8 cellular contexts compared by ENCODE assay signal in genomic region chr11:12167098-12167999, GRCh38. TPM values are rescaled to one million over a fixed set of nuclear protein-coding genes. Genes with fewer than 3 reads are reported as not detected.
DNase-seq lines count a peak whose midpoint lies in the region; ATAC-seq, FAIRE-seq and TF ChIP-seq lines count a peak whose summit lies in the region.

No MANE protein-coding gene starts in this region.

- TF ChIP-seq CTCF in BJ (IDR thresholded peaks at IDR 0.05; ENCODE audit: insufficient read depth, low read depth, low read length), result no peak

- H3K27ac Mint-ChIP-seq in activated T-cell treated with anti-CD3 and anti-CD28 coated beads, Interleukin-2, amount 50 U/mL, for 72 hours, result peak overlapping the region; percentile 96

- no peaks in the 10 kb centered on the region for H3K27me3 ChIP-seq in BJ (ENCODE audit: control insufficient read depth, insufficient read depth, low read length)

- peaks cover 15 to 39% of the 10 kb centered on the region in 2 donors for H3K36me3 Mint-ChIP-seq in activated T-cell treated with anti-CD3 and anti-CD28 coated beads, Interleukin-2, amount 50 U/mL, for 72 hours (ENCODE audit: insufficient read depth in 2 of 2)

- DNase-seq in BJ (ENCODE audit: low read depth) (peak; percentile 71), HTR-8/SVneo (ENCODE audit: insufficient read length, low spot score) (peak; percentile 67), iris pigment epithelial cell (ENCODE audit: low read depth) (peak; percentile 91), NCI-H2171 (lab: John Stamatoyannopoulos, UW) (no peak), NCI-H524 treated with DMSO at 0.1 percent for 48 hours (lab: John Stamatoyannopoulos, UW) (no peak), HuH-7.5 (ENCODE audit: low spot score) (no peak)
- DNase-seq in activated T-cell treated with anti-CD3 and anti-CD28 coated beads, Interleukin-2, amount 50 U/mL, for 72 hours, result peak; percentile 67 to 70

- H3K36me3 ChIP-seq in BJ (ENCODE audit: control insufficient read depth, insufficient read depth, low read length), result peaks cover 1% of the 10 kb centered on the region; the same call in 1 of the 2 replicates

- H3K9me3 Mint-ChIP-seq in activated T-cell treated with anti-CD3 and anti-CD28 coated beads, Interleukin-2, amount 50 U/mL, for 72 hours, result peaks cover 0 to 2% of the 10 kb centered on the region in 2 donors

- H3K4me3 Mint-ChIP-seq in activated T-cell treated with anti-CD3 and anti-CD28 coated beads, Interleukin-2, amount 50 U/mL, for 72 hours, result peak overlapping the region; percentile 56 to 59

- peak; percentile 95 for ATAC-seq in activated T-cell treated with anti-CD3 and anti-CD28 coated beads, Interleukin-2, amount 50 U/mL, for 72 hours (replicated peaks in 1 of 2)
- ATAC-seq in GM18873 (IDR thresholded peaks at IDR 0.05; ENCODE audit: low FRiP score, unreplicated experiment), result no peak

- no peak for FAIRE-seq in HTR-8/SVneo (lab: Jason Lieb, UNC)

- H3K4me1 Mint-ChIP-seq in activated T-cell treated with anti-CD3 and anti-CD28 coated beads, Interleukin-2, amount 50 U/mL, for 72 hours (ENCODE audit: low read depth), result peaks cover 73% of the 10 kb centered on the region

- no peak overlapping the region for H3K4me3 ChIP-seq in BJ (ENCODE audit: low read depth, low read length)

- H3K27me3 Mint-ChIP-seq in activated T-cell treated with anti-CD3 and anti-CD28 coated beads, Interleukin-2, amount 50 U/mL, for 72 hours (ENCODE audit: low read depth), result no peaks in the 10 kb centered on the region

- POLR2A ChIA-PET in BJ (lab: Charles Lee), result no interaction called here

- CTCF ChIA-PET in BJ (lab: Yijun Ruan, JAX), result interaction anchor here (2.1 kb wide), 1 partner anchor 69 kb away, joined by 5 read pairs; no protein-coding TSS in a partner anchor

RNA-seq across cellular contexts. Expression of gene MICAL2, which starts 57.0 kb away (rescaled TPM):
- 114 and 135 TPM in 2 replicates for polyA plus RNA-seq in BJ (2011; rRNA removed)
- polyA minus RNA-seq in BJ (2011; rRNA and poly(A)+ RNA removed), result 200 and 221 TPM in 2 replicates
- total RNA-seq in activated T-cell treated with anti-CD3 and anti-CD28 coated beads, Interleukin-2, amount 50 U/mL, for 72 hours, result 100 to 1,000 TPM; 227 to 322 TPM

Comparison
In these comparisons a context has a peak if more than half of its experiments do, and no peak if none do; other contexts are left out.
1. DNase-seq: peak in BJ (single experiment), HTR-8/SVneo (single experiment), activated T-cell treated with anti-CD3 and anti-CD28 coated beads, Interleukin-2, amount 50 U/mL, for 72 hours (2 of 2) and iris pigment epithelial cell (single experiment); none in NCI-H2171 (single experiment), NCI-H524 treated with DMSO at 0.1 percent for 48 hours (single experiment) and HuH-7.5 (single experiment).